24 cellular contexts compared by ENCODE assay signal in the genomic region with DNA sequence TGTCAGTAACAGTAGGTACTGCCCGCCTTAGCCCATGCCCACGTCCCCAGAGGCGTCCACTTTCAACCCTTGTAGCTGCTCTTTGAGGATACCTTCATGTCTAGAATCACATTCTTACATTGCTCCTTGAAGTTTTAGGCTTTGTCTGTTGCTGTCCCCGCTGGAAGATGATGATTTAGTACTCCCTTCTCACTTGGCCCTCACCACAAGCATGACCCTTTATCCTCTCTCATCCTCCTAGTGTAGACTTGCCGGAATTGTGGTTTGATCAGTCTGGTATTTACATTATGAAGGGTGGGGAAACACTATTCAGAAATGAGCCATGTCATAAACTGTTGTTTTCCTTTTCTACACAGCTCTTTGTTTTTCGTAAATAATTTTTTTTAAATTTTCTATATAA.
DNase-seq lines count a peak whose midpoint lies in the region; ATAC-seq and TF ChIP-seq lines count a peak whose summit lies in the region.
"Had no signal": no experiment of that assay in that cellular context is flagged by ENCODE, and none has a peak within 500 bp of the region (broad histone marks: within the 10 kb centered on the region; RNA-seq: fewer than 3 reads in every experiment).

No MANE protein-coding gene starts in this region.

- H3K9me3 ChIP-seq in Caco-2 = no peaks in the 10 kb centered on the region
- H3K9me3 ChIP-seq: adrenal gland, neutrophil, prostate gland, sigmoid colon had no signal

- H3K4me1 Mint-ChIP-seq in activated CD4-positive, alpha-beta T cell treated with anti-CD3 and anti-CD28 coated beads, Interleukin-2, amount 10 ng/mL, durations not matched to agents 24 days and 14 days = peaks cover 53% of the 10 kb centered on the region
- H3K4me1 Mint-ChIP-seq in activated CD4-positive, alpha-beta T cell treated with anti-CD3 and anti-CD28 coated beads, Interleukin-2, amount 10 ng/mL, durations not matched to agents 7 days and 5 days = peaks cover 52% of the 10 kb centered on the region
- H3K4me1 Mint-ChIP-seq in naive thymus-derived CD8-positive, alpha-beta T cell = peaks cover 54 to 93% (median 83%) of the 10 kb centered on the region in 4 donors
- H3K4me1 Mint-ChIP-seq in Caco-2 (ENCODE audit: low read depth, unreplicated experiment) = no peaks in the 10 kb centered on the region

- H3K36me3 ChIP-seq in Caco-2 (ENCODE audit: control insufficient read depth, insufficient read depth, low read length) = no peaks in the 10 kb centered on the region
- H3K36me3 ChIP-seq: adrenal gland, neutrophil, prostate gland, sigmoid colon had no signal

- TF ChIP-seq CTCF in Caco-2 (IDR thresholded peaks at IDR 0.05; ENCODE audit: insufficient read depth in 1 of 2, low read depth in 1 of 2, low read length in 1 of 2, severe bottlenecking in 1 of 2, unreplicated experiment in 1 of 2) = no peak

- no peaks in the 10 kb centered on the region for H3K27me3 ChIP-seq in Caco-2 (replicated peaks; ENCODE audit: control insufficient read depth, insufficient read depth, low read length)
- H3K27me3 ChIP-seq: adrenal gland, neutrophil, sigmoid colon had no signal

- in situ Hi-C loops in KBM-7 (cut with MboI; ENCODE audit: low pct_unique_long_range_greater_than_20kb, low sequenced_read_pairs) = no loop called here

- POLR2A ChIA-PET in activated CD4-positive, alpha-beta T cell treated with anti-CD3 and anti-CD28 coated beads, Interleukin-2, amount 10 ng/mL, durations not matched to agents 7 days and 5 days (lab: Charles Lee) = no interaction called here
- POLR2A ChIA-PET in naive thymus-derived CD8-positive, alpha-beta T cell (lab: Charles Lee) = no interaction called here
- POLR2A ChIA-PET in Caco-2 (lab: Charles Lee) = no interaction called here

- no peaks in the 10 kb centered on the region for H3K9me3 Mint-ChIP-seq in activated CD4-positive, alpha-beta T cell treated with anti-CD3 and anti-CD28 coated beads, Interleukin-2, amount 10 ng/mL, durations not matched to agents 24 days and 14 days
- peaks cover 2% of the 10 kb centered on the region for H3K9me3 Mint-ChIP-seq in activated CD4-positive, alpha-beta T cell treated with anti-CD3 and anti-CD28 coated beads, Interleukin-2, amount 10 ng/mL, durations not matched to agents 7 days and 5 days
- H3K9me3 Mint-ChIP-seq in naive thymus-derived CD8-positive, alpha-beta T cell = no peaks in the 10 kb centered on the region
- no peaks in the 10 kb centered on the region for H3K9me3 Mint-ChIP-seq in Caco-2 (ENCODE audit: unreplicated experiment)
- H3K9me3 Mint-ChIP-seq: H9, WTC11 had no signal

- ATAC-seq in naive thymus-derived CD8-positive, alpha-beta T cell = no peak
- ATAC-seq in HG03025 (IDR thresholded peaks at IDR 0.05; ENCODE audit: low FRiP score, unreplicated experiment) = no peak
- ATAC-seq: WTC11 had no signal

- H3K27me3 Mint-ChIP-seq in activated CD4-positive, alpha-beta T cell treated with anti-CD3 and anti-CD28 coated beads, Interleukin-2, amount 10 ng/mL, durations not matched to agents 24 days and 14 days = no peaks in the 10 kb centered on the region
- H3K27me3 Mint-ChIP-seq in activated CD4-positive, alpha-beta T cell treated with anti-CD3 and anti-CD28 coated beads, Interleukin-2, amount 10 ng/mL, durations not matched to agents 7 days and 5 days = no peaks in the 10 kb centered on the region
- H3K27me3 Mint-ChIP-seq in naive thymus-derived CD8-positive, alpha-beta T cell = no peaks in the 10 kb centered on the region
- no peaks in the 10 kb centered on the region for H3K27me3 Mint-ChIP-seq in Caco-2 (ENCODE audit: insufficient read depth, unreplicated experiment)

- H3K27ac Mint-ChIP-seq in activated CD4-positive, alpha-beta T cell treated with anti-CD3 and anti-CD28 coated beads, Interleukin-2, amount 10 ng/mL, durations not matched to agents 24 days and 14 days = peak overlapping the region; percentile 8
- H3K27ac Mint-ChIP-seq in activated CD4-positive, alpha-beta T cell treated with anti-CD3 and anti-CD28 coated beads, Interleukin-2, amount 10 ng/mL, durations not matched to agents 7 days and 5 days = no peak overlapping the region
- H3K27ac Mint-ChIP-seq in naive thymus-derived CD8-positive, alpha-beta T cell = peak overlapping the region in 7 of 10 donors; percentile 0 to 80 (median 61)
- no peak overlapping the region for H3K27ac Mint-ChIP-seq in Caco-2 (ENCODE audit: unreplicated experiment)

- DNase-seq in activated CD4-positive, alpha-beta T cell treated with anti-CD3 and anti-CD28 coated beads, Interleukin-2, amount 10 ng/mL, durations not matched to agents 24 days and 14 days = no peak
- no peak for DNase-seq in activated CD4-positive, alpha-beta T cell treated with anti-CD3 and anti-CD28 coated beads, Interleukin-2, amount 10 ng/mL, durations not matched to agents 7 days and 5 days
- DNase-seq in HT1080 (ENCODE audit: low read depth) (peak; percentile 31), amniotic epithelial cell (ENCODE audit: low read depth) (peak; percentile 33), Caco-2 (no peak), KBM-7 (no peak)
- DNase-seq in naive thymus-derived CD8-positive, alpha-beta T cell = no peak
- DNase-seq: activated CD4-positive, alpha-beta T cell treated with anti-CD3 and anti-CD28 coated beads, Interleukin-2, amount 50 U/mL, for 4 hours; activated CD8-positive, alpha-beta memory T cell treated with anti-CD3 and anti-CD28 coated beads, Interleukin-2, amount 50 U/mL, for 48 hours; activated effector memory CD4-positive, alpha-beta T cell treated with Interleukin-2 at 50 U/mL for 16 hours; adrenal gland; cortex of kidney; DMS79 treated with DMSO at 0.1 percent for 48 hours; H9; NCI-H1105 treated with DMSO at 0.1 percent for 48 hours; NCI-H2081; NCI-H226; NCI-H774; sigmoid colon; stimulated activated CD4-positive, alpha-beta T cell treated with anti-CD3 and anti-CD28 coated beads, Interleukin-15, amount 100 ng/mL, for 24 hours had no signal

- CTCF ChIA-PET in activated CD4-positive, alpha-beta T cell treated with anti-CD3 and anti-CD28 coated beads, Interleukin-2, amount 10 ng/mL, durations not matched to agents 7 days and 5 days (lab: Charles Lee) = no interaction called here
- CTCF ChIA-PET in Caco-2 (lab: Charles Lee) = no interaction called here

- no peak overlapping the region for H3K4me3 ChIP-seq in Caco-2 (ENCODE audit: low read depth, low read length)
- H3K4me3 ChIP-seq: adrenal gland, prostate gland, sigmoid colon had no signal

- intact Hi-C loops in activated CD4-positive, alpha-beta T cell treated with anti-CD3 and anti-CD28 coated beads, Interleukin-2, amount 10 ng/mL, durations not matched to agents 24 days and 14 days (cut with micrococcal nuclease) = no loop called here
- intact Hi-C loops in Caco-2 (cut with micrococcal nuclease; ENCODE audit: unreplicated experiment) = no loop called here

- H3K4me1 ChIP-seq in Caco-2 = no peaks in the 10 kb centered on the region
- H3K4me1 ChIP-seq: prostate gland had no signal

- BruUV-seq in Caco-2 (replicated peaks; lab: Mats Ljungman, UMichigan) = no TSS peak

- peaks cover 1% of the 10 kb centered on the region for H3K36me3 Mint-ChIP-seq in activated CD4-positive, alpha-beta T cell treated with anti-CD3 and anti-CD28 coated beads, Interleukin-2, amount 10 ng/mL, durations not matched to agents 24 days and 14 days (ENCODE audit: low read depth)
- H3K36me3 Mint-ChIP-seq in activated CD4-positive, alpha-beta T cell treated with anti-CD3 and anti-CD28 coated beads, Interleukin-2, amount 10 ng/mL, durations not matched to agents 7 days and 5 days (ENCODE audit: low read depth) = peaks cover 10% of the 10 kb centered on the region
- peaks cover 0 to 3% (median 1%) of the 10 kb centered on the region in 3 donors for H3K36me3 Mint-ChIP-seq in naive thymus-derived CD8-positive, alpha-beta T cell
- peaks cover 6% of the 10 kb centered on the region for H3K36me3 Mint-ChIP-seq in Caco-2 (ENCODE audit: insufficient read depth, unreplicated experiment)
- H3K36me3 Mint-ChIP-seq: WTC11 had no signal

- H3K4me3 Mint-ChIP-seq in activated CD4-positive, alpha-beta T cell treated with anti-CD3 and anti-CD28 coated beads, Interleukin-2, amount 10 ng/mL, durations not matched to agents 24 days and 14 days = no peak overlapping the region
- H3K4me3 Mint-ChIP-seq in activated CD4-positive, alpha-beta T cell treated with anti-CD3 and anti-CD28 coated beads, Interleukin-2, amount 10 ng/mL, durations not matched to agents 7 days and 5 days = no peak overlapping the region
- no peak overlapping the region for H3K4me3 Mint-ChIP-seq in naive thymus-derived CD8-positive, alpha-beta T cell
- no peak overlapping the region for H3K4me3 Mint-ChIP-seq in Caco-2 (ENCODE audit: unreplicated experiment)
- H3K4me3 Mint-ChIP-seq: H9, WTC11 had no signal

Comparison
In these comparisons a context has a peak if more than half of its experiments do, and no peak if none do; other contexts are left out.
1. H3K27ac Mint-ChIP-seq: peak in activated CD4-positive, alpha-beta T cell treated with anti-CD3 and anti-CD28 coated beads, Interleukin-2, amount 10 ng/mL, durations not matched to agents 24 days and 14 days (single experiment) and naive thymus-derived CD8-positive, alpha-beta T cell (7 of 10); none in activated CD4-positive, alpha-beta T cell treated with anti-CD3 and anti-CD28 coated beads, Interleukin-2, amount 10 ng/mL, durations not matched to agents 7 days and 5 days (single experiment) and Caco-2 (single experiment).
2. DNase-seq: peak in HT1080 (single experiment) and amniotic epithelial cell (single experiment); none in activated CD4-positive, alpha-beta T cell treated with anti-CD3 and anti-CD28 coated beads, Interleukin-2, amount 10 ng/mL, durations not matched to agents 24 days and 14 days (single experiment), activated CD4-positive, alpha-beta T cell treated with anti-CD3 and anti-CD28 coated beads, Interleukin-2, amount 10 ng/mL, durations not matched to agents 7 days and 5 days (single experiment), naive thymus-derived CD8-positive, alpha-beta T cell (0 of 10), Caco-2 (0 of 2) and KBM-7 (single experiment).